ENCODE assay signal across 8 cellular contexts in the genomic region with DNA sequence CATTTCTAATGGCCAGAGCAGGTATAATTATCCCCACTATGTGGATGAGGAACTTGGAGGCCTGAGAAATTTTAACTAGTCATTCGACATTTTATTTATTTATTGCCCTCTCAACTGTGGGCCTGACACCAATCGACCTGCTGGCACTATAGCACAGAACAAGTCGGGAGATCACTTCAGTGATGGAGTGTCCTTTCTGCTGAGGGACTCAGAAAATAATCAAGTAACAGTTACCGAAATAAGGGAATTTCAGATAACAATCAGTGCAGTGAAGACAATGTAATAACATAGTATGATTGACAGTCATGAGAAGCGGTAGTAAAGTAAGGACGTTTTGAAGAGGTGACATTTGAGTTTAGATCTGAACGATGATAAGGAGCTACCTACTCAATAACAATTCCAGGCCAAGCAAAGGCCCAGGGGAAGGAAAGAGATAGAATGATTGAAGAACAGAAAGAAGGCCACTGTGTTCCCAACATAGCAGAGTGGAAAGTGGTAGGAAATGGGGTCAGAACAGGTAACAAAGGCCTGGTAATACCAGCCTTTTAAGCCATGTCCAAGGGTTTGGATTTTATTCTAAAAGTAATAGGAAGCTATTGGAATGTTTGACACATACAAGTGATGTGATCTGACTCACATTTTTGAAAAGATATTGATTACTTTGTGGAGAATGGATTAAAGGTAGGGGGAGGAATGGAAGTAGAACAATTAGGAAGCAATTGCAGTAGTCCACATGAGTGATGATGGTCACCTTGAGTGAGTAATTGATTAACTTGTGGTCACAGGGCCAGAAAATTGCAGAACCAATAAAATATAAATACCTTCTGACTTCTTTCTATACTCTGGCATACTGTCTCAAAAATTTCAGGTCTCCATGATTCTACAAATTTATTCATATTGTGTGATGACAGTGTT. TPM values are rescaled to one million over a fixed set of nuclear protein-coding genes. Genes with fewer than 3 reads are reported as not detected.
DNase-seq lines count a peak whose midpoint lies in the region; ATAC-seq, FAIRE-seq and TF ChIP-seq lines count a peak whose summit lies in the region.

No MANE protein-coding gene starts in this region.

- H3K36me3 ChIP-seq in PC-3 (ENCODE audit: low read depth, low read length) (peaks cover 4% of the 10 kb centered on the region; the same call in 1 of the 2 replicates), gastroesophageal sphincter (peaks cover 0 to 8% of the 10 kb centered on the region in 2 donors)

- WGBS in gastroesophageal sphincter (ENCODE audit: low coverage in 1 of 2), 2 donors = 15 to 44% methylated on average over 4 to 7 of the region's 7 CpGs

- H3K4me1 ChIP-seq in PC-3 (ENCODE audit: insufficient read depth, low read length) = peaks cover 24% of the 10 kb centered on the region
- H3K4me1 ChIP-seq in gastroesophageal sphincter = peaks cover 3 to 40% (median 11%) of the 10 kb centered on the region in 3 donors

- BruUV-seq in PC-3 (replicated peaks; lab: Mats Ljungman, UMichigan) = no TSS peak

- no peaks in the 10 kb centered on the region for H3K27me3 ChIP-seq in PC-3 (ENCODE audit: low read length)
- H3K27me3 ChIP-seq in gastroesophageal sphincter = no peaks in the 10 kb centered on the region

- H4K20me1 ChIP-seq in PC-3 (ENCODE audit: low read length) = no peaks in the 10 kb centered on the region

- peaks cover 86% of the 10 kb centered on the region for H3K79me2 ChIP-seq in PC-3 (ENCODE audit: low read length)

- ATAC-seq in PC-3 (no peak), gastroesophageal sphincter (no peak)

- H3K9me2 ChIP-seq in PC-3 (replicated peaks; ENCODE audit: low read length) = no peaks in the 10 kb centered on the region

- no peak for TF ChIP-seq POLR2A in gastroesophageal sphincter (IDR thresholded peaks at IDR 0.05)

- intact Hi-C loops in PC-3 (cut with micrococcal nuclease) = loop anchor here (2.0 kb wide), 1 partner anchor 35 kb away; no protein-coding TSS in a partner anchor

- CTCF ChIA-PET in PC-3 (lab: Charles Lee) = no interaction called here

- no peaks in the 10 kb centered on the region for H3K9me3 ChIP-seq in PC-3 (ENCODE audit: low read length)
- no peaks in the 10 kb centered on the region for H3K9me3 ChIP-seq in gastroesophageal sphincter

- DNase-seq in GM18507 (ENCODE audit: extremely low spot score, insufficient read length, low read depth) = no peak
- no peak for DNase-seq in PC-3
- no peak for DNase-seq in skeletal muscle cell (ENCODE audit: low read depth)
- DNase-seq in AG08395 (ENCODE audit: low spot score) = no peak
- no peak for DNase-seq in Ammon's horn (ENCODE audit: low spot score)
- DNase-seq in Kasumi-1 (lab: John Stamatoyannopoulos, UW) = no peak
- no peak for DNase-seq in effector CD4-positive, alpha-beta T cell

- FAIRE-seq in GM18507 (lab: Jason Lieb, UNC) = peak; percentile 54

- H2AFZ ChIP-seq in PC-3 (ENCODE audit: low read length) = peak overlapping the region; percentile 96

- no peak for TF ChIP-seq CTCF in PC-3 (conservative IDR thresholded peaks at IDR 0.05; ENCODE audit: low read depth, low read length)
- TF ChIP-seq CTCF in gastroesophageal sphincter (IDR thresholded peaks at IDR 0.05) = no peak

- no peak for TF ChIP-seq EP300 in gastroesophageal sphincter (IDR thresholded peaks at IDR 0.05)

- H3F3A ChIP-seq in PC-3 (ENCODE audit: low read length, unreplicated experiment) = no peaks in the 10 kb centered on the region

- POLR2A ChIA-PET in PC-3 (lab: Charles Lee; ENCODE audit: unreplicated experiment) = no interaction called here

- H3K27ac ChIP-seq in PC-3 (ENCODE audit: low read length) (no peak overlapping the region), gastroesophageal sphincter (peak overlapping the region; percentile 84 to 91 (median 91))

- peak overlapping the region; percentile 91 for H3K9ac ChIP-seq in PC-3 (ENCODE audit: low read length)

- H3K4me2 ChIP-seq in PC-3 (ENCODE audit: low read length) = peak overlapping the region; percentile 86

- peak overlapping the region; percentile 92 for H3K4me3 ChIP-seq in PC-3 (ENCODE audit: low read length)
- peak overlapping the region; percentile 48 to 83 for H3K4me3 ChIP-seq in gastroesophageal sphincter
- H3K4me3 ChIP-seq in skeletal muscle cell (ENCODE audit: low read depth, low read length) = peak overlapping the region; percentile 79

RNA-seq across cellular contexts. Expression of gene STXBP4, which starts 1.4 kb away (rescaled TPM):
- total RNA-seq in PC-3 (2014; rRNA removed) = 6.2 and 10.3 TPM in 2 replicates
- total RNA-seq in gastroesophageal sphincter = 10 to 100 TPM; 12.2 to 29.7 (median 16.2) TPM

RNA-seq across cellular contexts. Expression of gene COX11, which starts 1.5 kb away (rescaled TPM):
- total RNA-seq in PC-3 (2014; rRNA removed) (246 and 270 TPM in 2 replicates), gastroesophageal sphincter (100 to 1,000 TPM in 3 of 4 donors, 10 to 100 TPM in 1; 71.1 to 115 (median 108) TPM)
